3 cellular contexts compared by ENCODE assay signal in genomic region chr7:903921-904755, GRCh38.
A peak's percentile ranks its signal among the peaks of the same experiment; 100 is the strongest.
TF ChIP-seq lines count a peak whose summit lies in the region.

No MANE protein-coding gene starts in this region.

TF ChIP-seq in SK-N-SH, 30 proteins besides CTCF, POLR2A, EP300 and RAD21:
- TF ChIP-seq FOXJ3 (CRISPR knock-in tag; IDR thresholded peaks at IDR 0.05) (no peak), IRF3 (IDR thresholded peaks at IDR 0.05; ENCODE audit: low read depth, low read length) (no peak), ZBTB33 (IDR thresholded peaks at IDR 0.05; ENCODE audit: borderline replicate concordance, low read depth) (no peak), ELF1 (IDR thresholded peaks at IDR 0.05) (no peak), NFIC (IDR thresholded peaks at IDR 0.05; ENCODE audit: borderline replicate concordance) (no peak), USF2 (IDR thresholded peaks at IDR 0.05; ENCODE audit: borderline replicate concordance, low read depth, low read length) (no peak), RCOR1 (IDR thresholded peaks at IDR 0.05; ENCODE audit: low read length) (no peak), RFX5 (IDR thresholded peaks at IDR 0.05; ENCODE audit: low read length) (no peak), MXI1 (IDR thresholded peaks at IDR 0.05; ENCODE audit: low read depth, low read length) (no peak)
- TF ChIP-seq, protein P1, sequence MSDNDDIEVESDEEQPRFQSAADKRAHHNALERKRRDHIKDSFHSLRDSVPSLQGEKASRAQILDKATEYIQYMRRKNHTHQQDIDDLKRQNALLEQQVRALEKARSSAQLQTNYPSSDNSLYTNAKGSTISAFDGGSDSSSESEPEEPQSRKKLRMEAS (IDR thresholded peaks at IDR 0.05; ENCODE audit: low read depth), result no peak
TF ChIP-seq in SK-N-SH: peak in this region for 0.

TF ChIP-seq in SK-N-SH treated with all-trans-retinoic acid at 6 μM for 48 hours, 23 proteins besides CTCF, POLR2A, EP300 and RAD21:
- TF ChIP-seq PPARA (CRISPR knock-in tag; IDR thresholded peaks at IDR 0.05; ENCODE audit: borderline replicate concordance), result no peak
- no peak for TF ChIP-seq GLIS3 (CRISPR knock-in tag; IDR thresholded peaks at IDR 0.05)
- no peak for TF ChIP-seq ZC3H10 (CRISPR knock-in tag; IDR thresholded peaks at IDR 0.05)
- no peak for TF ChIP-seq ESRRG (CRISPR knock-in tag; IDR thresholded peaks at IDR 0.05)
- TF ChIP-seq, protein P2, sequence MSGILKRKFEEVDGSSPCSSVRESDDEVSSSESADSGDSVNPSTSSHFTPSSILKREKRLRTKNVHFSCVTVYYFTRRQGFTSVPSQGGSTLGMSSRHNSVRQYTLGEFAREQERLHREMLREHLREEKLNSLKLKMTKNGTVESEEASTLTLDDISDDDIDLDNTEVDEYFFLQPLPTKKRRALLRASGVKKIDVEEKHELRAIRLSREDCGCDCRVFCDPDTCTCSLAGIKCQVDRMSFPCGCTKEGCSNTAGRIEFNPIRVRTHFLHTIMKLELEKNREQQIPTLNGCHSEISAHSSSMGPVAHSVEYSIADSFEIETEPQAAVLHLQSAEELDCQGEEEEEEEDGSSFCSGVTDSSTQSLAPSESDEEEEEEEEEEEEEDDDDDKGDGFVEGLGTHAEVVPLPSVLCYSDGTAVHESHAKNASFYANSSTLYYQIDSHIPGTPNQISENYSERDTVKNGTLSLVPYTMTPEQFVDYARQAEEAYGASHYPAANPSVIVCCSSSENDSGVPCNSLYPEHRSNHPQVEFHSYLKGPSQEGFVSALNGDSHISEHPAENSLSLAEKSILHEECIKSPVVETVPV (CRISPR knock-in tag; IDR thresholded peaks at IDR 0.05), result no peak
- TF ChIP-seq CSDC2 (CRISPR knock-in tag; IDR thresholded peaks at IDR 0.05), result no peak
- no peak for TF ChIP-seq RARB (CRISPR knock-in tag; IDR thresholded peaks at IDR 0.05)
- TF ChIP-seq SNAI2 (CRISPR knock-in tag; IDR thresholded peaks at IDR 0.05), result no peak
- TF ChIP-seq TCF4 (CRISPR knock-in tag; IDR thresholded peaks at IDR 0.05; ENCODE audit: borderline replicate concordance), result no peak

TF ChIP-seq in K562, 482 proteins besides CTCF, POLR2A, EP300 and RAD21:
- TF ChIP-seq ZNF143 (CRISPR knock-in tag; IDR thresholded peaks at IDR 0.05) (0 out of 2 replicates have a peak, but pooled peaks have one; percentile 31), HNRNPL (IDR thresholded peaks at IDR 0.05; ENCODE audit: low read depth, low read length) (0 out of 2 replicates have a peak, but pooled peaks have one; percentile 29), TRIM28 (IDR thresholded peaks at IDR 0.05) (no peak), BCOR (IDR thresholded peaks at IDR 0.05) (peak; percentile 16; the same call in 1 of the 2 replicates), ZC3H4 (CRISPR knock-in tag; IDR thresholded peaks at IDR 0.05; ENCODE audit: borderline replicate concordance) (peak; percentile 36; the same call in 1 of the 2 replicates)
